Comparison of ENCODE assay signal across 21 cellular contexts in genomic region chr5:39464096-39464495, GRCh38. TPM values are rescaled to one million over a fixed set of nuclear protein-coding genes. Genes with fewer than 3 reads are reported as not detected.
"Had no signal": no experiment of that assay in that cellular context is flagged by ENCODE, and none has a peak within 500 bp of the region (broad histone marks: within the 10 kb centered on the region; RNA-seq: fewer than 3 reads in every experiment).

No MANE protein-coding gene starts in this region.

- H3K4me1 Mint-ChIP-seq: activated CD4-positive, alpha-beta T cell treated with anti-CD3 and anti-CD28 coated beads, Interleukin-2, amount 10 ng/mL, durations not matched to agents 24 days and 14 days had no signal

- H3K9me3 ChIP-seq: adrenal gland, right atrium auricular region, stomach, testis, upper lobe of left lung had no signal

- H3K4me3 Mint-ChIP-seq: activated CD4-positive, alpha-beta T cell treated with anti-CD3 and anti-CD28 coated beads, Interleukin-2, amount 10 ng/mL, durations not matched to agents 24 days and 14 days; activated CD8-positive, alpha-beta T cell treated with anti-CD3 and anti-CD28 coated beads, Interleukin-2, amount 10 ng/mL, durations not matched to agents 7 days and 5 days; activated T-cell treated with anti-CD3 and anti-CD28 coated beads, Interleukin-2, amount 50 U/mL, for 4 hours; effector memory CD8-positive, alpha-beta T cell; T-cell had no signal

- H3K4me1 ChIP-seq: right atrium auricular region, stomach, testis, upper lobe of left lung had no signal

- H3K27ac ChIP-seq: adrenal gland, right atrium auricular region, stomach, testis, upper lobe of left lung had no signal

- H3K36me3 ChIP-seq: adrenal gland, right atrium auricular region, stomach, upper lobe of left lung had no signal

- ATAC-seq: activated CD8-positive, alpha-beta T cell treated with anti-CD3 and anti-CD28 coated beads, Interleukin-2, amount 10 ng/mL, durations not matched to agents 7 days and 5 days; activated T-cell treated with anti-CD3 and anti-CD28 coated beads, Interleukin-2, amount 50 U/mL, for 4 hours; effector memory CD8-positive, alpha-beta T cell; left lobe of liver; T-cell had no signal

- H3K9me3 Mint-ChIP-seq: activated CD4-positive, alpha-beta T cell treated with anti-CD3 and anti-CD28 coated beads, Interleukin-2, amount 10 ng/mL, durations not matched to agents 24 days and 14 days; activated T-cell treated with anti-CD3 and anti-CD28 coated beads, Interleukin-2, amount 50 U/mL, for 4 hours; effector memory CD8-positive, alpha-beta T cell; T-cell had no signal

- H3K27ac Mint-ChIP-seq: activated CD4-positive, alpha-beta T cell treated with anti-CD3 and anti-CD28 coated beads, Interleukin-2, amount 10 ng/mL, durations not matched to agents 24 days and 14 days; activated CD8-positive, alpha-beta T cell treated with anti-CD3 and anti-CD28 coated beads, Interleukin-2, amount 10 ng/mL, durations not matched to agents 7 days and 5 days; effector memory CD8-positive, alpha-beta T cell; progenitor cell of endocrine pancreas; T-cell had no signal

- DNase-seq: activated CD4-positive, alpha-beta T cell treated with anti-CD3 and anti-CD28 coated beads, Interleukin-2, amount 10 ng/mL, durations not matched to agents 24 days and 14 days; activated CD8-positive, alpha-beta T cell treated with anti-CD3 and anti-CD28 coated beads, Interleukin-2, amount 10 ng/mL, durations not matched to agents 7 days and 5 days; activated effector memory CD4-positive, alpha-beta T cell treated with Interleukin-2 at 50 U/mL for 16 hours; activated naive CD4-positive, alpha-beta T cell treated with anti-CD3 and anti-CD28 coated beads, Interleukin-2, amount 50 U/mL, for 16 hours; activated T-cell treated with anti-CD3 and anti-CD28 coated beads, Interleukin-2, amount 50 U/mL, for 4 hours; adrenal gland; effector memory CD8-positive, alpha-beta T cell; foreskin melanocyte; head of caudate nucleus; kidney; midbrain; small intestine; stimulated activated CD4-positive, alpha-beta T cell treated with anti-CD3 and anti-CD28 coated beads, Interleukin-15, amount 100 ng/mL, for 24 hours; stimulated activated CD4-positive, alpha-beta T cell treated with anti-CD3 and anti-CD28 coated beads, Interleukin-4, amount 100 ng/mL, for 1 hour; stomach; T-cell; testis had no signal

- H3K27me3 ChIP-seq: adrenal gland, right atrium auricular region, stomach, testis, upper lobe of left lung had no signal

- H3K36me3 Mint-ChIP-seq: T-cell had no signal

- H3K4me3 ChIP-seq: adrenal gland, right atrium auricular region, stomach, testis, upper lobe of left lung had no signal

RNA-seq across cellular contexts. Expression of gene DAB2, which starts 39.3 kb away (rescaled TPM):
- total RNA-seq: activated CD4-positive, alpha-beta T cell treated with anti-CD3 and anti-CD28 coated beads, Interleukin-2, amount 10 ng/mL, durations not matched to agents 24 days and 14 days; activated CD8-positive, alpha-beta T cell treated with anti-CD3 and anti-CD28 coated beads, Interleukin-2, amount 10 ng/mL, durations not matched to agents 7 days and 5 days had no signal
